15 cellular contexts compared by ENCODE assay signal in genomic region chr3:141070229-141070628, GRCh38. TPM values are rescaled to one million over a fixed set of nuclear protein-coding genes. Genes with fewer than 3 reads are reported as not detected.
DNase-seq lines count a peak whose midpoint lies in the region; ATAC-seq and TF ChIP-seq lines count a peak whose summit lies in the region.
"Had no signal": no experiment of that assay in that cellular context is flagged by ENCODE, and none has a peak within 500 bp of the region (broad histone marks: within the 10 kb centered on the region; RNA-seq: fewer than 3 reads in every experiment).

No MANE protein-coding gene starts in this region.

- no peak overlapping the region for H3K9ac ChIP-seq in IMR-90 (ENCODE audit: low read depth, low read length)
- H3K9ac ChIP-seq in endodermal cell (ENCODE audit: extremely low read depth, low read length, poor library complexity, severe bottlenecking) = no peak overlapping the region
- H3K9ac ChIP-seq: BLaER1 treated with 17β-estradiol and CSF1 and Interleukin-3, amounts not matched to agents 10 nM and 100 nM; GM23248 had no signal

- H4K8ac ChIP-seq in IMR-90 (ENCODE audit: low read depth in 2 of 2, low read length in 2 of 2) = no peak overlapping the region

- H2AK5ac ChIP-seq in IMR-90 (ENCODE audit: low read depth, low read length) = no peak overlapping the region

- no peak for TF ChIP-seq POLR2A in IMR-90 (IDR thresholded peaks at IDR 0.05; ENCODE audit: low read depth, low read length)

- H3K4me3 ChIP-seq in GM23338 (no peak overlapping the region), IMR-90 (ENCODE audit: insufficient read depth, low read depth, low read length) (no peak overlapping the region), endodermal cell (ENCODE audit: low read length) (no peak overlapping the region)
- H3K4me3 ChIP-seq: BLaER1 treated with 17β-estradiol and CSF1 and Interleukin-3, amounts not matched to agents 10 nM and 100 nM; GM23248 had no signal

- peaks cover 35% of the 10 kb centered on the region for H3K27me3 Mint-ChIP-seq in GM23338 (ENCODE audit: insufficient read depth, low read depth, poor library complexity)
- peaks cover 43% of the 10 kb centered on the region for H3K27me3 Mint-ChIP-seq in endodermal cell (ENCODE audit: insufficient read depth)
- no peaks in the 10 kb centered on the region for H3K27me3 Mint-ChIP-seq in naive thymus-derived CD8-positive, alpha-beta T cell
- no peaks in the 10 kb centered on the region for H3K27me3 Mint-ChIP-seq in type B pancreatic cell
- H3K27me3 Mint-ChIP-seq: CD4-positive, CD25-positive, alpha-beta regulatory T cell had no signal

- POLR2A ChIA-PET in IMR-90 (lab: Charles Lee; ENCODE audit: unreplicated experiment) = no interaction called here
- POLR2A ChIA-PET in naive thymus-derived CD8-positive, alpha-beta T cell (lab: Charles Lee) = no interaction called here

- TF ChIP-seq RAD21 in IMR-90 (IDR thresholded peaks at IDR 0.05; ENCODE audit: low read length) = no peak

- H3K27ac Mint-ChIP-seq in GM23338 (no peak overlapping the region), endodermal cell (no peak overlapping the region), type B pancreatic cell (no peak overlapping the region)
- H3K27ac Mint-ChIP-seq in naive thymus-derived CD8-positive, alpha-beta T cell = no peak overlapping the region
- H3K27ac Mint-ChIP-seq: CD4-positive, CD25-positive, alpha-beta regulatory T cell; H9 had no signal

- H3K9me3 ChIP-seq in IMR-90 (ENCODE audit: control insufficient read depth, insufficient read depth, low read length) = no peaks in the 10 kb centered on the region
- H3K9me3 ChIP-seq in endodermal cell (ENCODE audit: control insufficient read depth, low read length) = no peaks in the 10 kb centered on the region

- no peaks in the 10 kb centered on the region; the same call in 1 of the 2 replicates for H4K20me1 ChIP-seq in GM23338 (replicated peaks; ENCODE audit: insufficient read depth)
- no peaks in the 10 kb centered on the region for H4K20me1 ChIP-seq in IMR-90 (ENCODE audit: insufficient read depth, low read length)
- H4K20me1 ChIP-seq: BLaER1 treated with 17β-estradiol and CSF1 and Interleukin-3, amounts not matched to agents 10 nM and 100 nM had no signal

- no peak overlapping the region for H2BK20ac ChIP-seq in IMR-90 (ENCODE audit: low read depth, low read length)

- in situ Hi-C loops in IMR-90 (cut with MboI; ENCODE audit: low sequenced_read_pairs) = no loop called here

- intact Hi-C loops in IMR-90 (cut with micrococcal nuclease) = no loop called here
- intact Hi-C loops in posterior vena cava (cut with DNase I) = no loop called here

- H3K14ac ChIP-seq in IMR-90 (replicated peaks; ENCODE audit: low read depth, low read length) = no peak overlapping the region

- H4K5ac ChIP-seq in IMR-90 (ENCODE audit: low read depth, low read length) = no peak overlapping the region

- no peak overlapping the region for H3K56ac ChIP-seq in IMR-90 (ENCODE audit: extremely low read depth, insufficient read depth, low read length)

- H3K79me1 ChIP-seq in IMR-90 (ENCODE audit: low read depth in 1 of 2, low read length in 2 of 2) = no peaks in the 10 kb centered on the region

- no peak overlapping the region for H4K91ac ChIP-seq in IMR-90 (ENCODE audit: insufficient read depth, low read depth, low read length)

- no peak overlapping the region for H2AK9ac ChIP-seq in IMR-90 (replicated peaks; ENCODE audit: low read depth, low read length, poor library complexity)

- BruUV-seq in IMR-90 (replicated peaks; lab: Mats Ljungman, UMichigan) = no TSS peak

- no peaks in the 10 kb centered on the region; the same call in 2 of the 3 replicates for H3K9me3 Mint-ChIP-seq in GM23338
- H3K9me3 Mint-ChIP-seq in endodermal cell = no peaks in the 10 kb centered on the region
- no peaks in the 10 kb centered on the region for H3K9me3 Mint-ChIP-seq in naive thymus-derived CD8-positive, alpha-beta T cell
- no peaks in the 10 kb centered on the region for H3K9me3 Mint-ChIP-seq in type B pancreatic cell
- H3K9me3 Mint-ChIP-seq: CD4-positive, CD25-positive, alpha-beta regulatory T cell; H9 had no signal

- no peak overlapping the region for H2BK120ac ChIP-seq in IMR-90 (ENCODE audit: low read depth, low read length)

- DNase-seq in GM23338 (ENCODE audit: low spot score) (no peak), IMR-90 (no peak), endodermal cell (no peak), posterior vena cava (ENCODE audit: low spot score) (peak; percentile 25), type B pancreatic cell (ENCODE audit: extremely low spot score, unreplicated experiment) (no peak)
- DNase-seq in naive thymus-derived CD8-positive, alpha-beta T cell = no peak
- DNase-seq: ACHN; CD4-positive, CD25-positive, alpha-beta regulatory T cell; DMS 273 treated with DMSO at 0.1 percent for 48 hours; GM23248; KG1 had no signal

- H3K27me3 ChIP-seq in GM23338 (ENCODE audit: insufficient read depth) = no peaks in the 10 kb centered on the region
- H3K27me3 ChIP-seq in IMR-90 (ENCODE audit: control insufficient read depth, insufficient read depth, low read length) = peaks cover 4% of the 10 kb centered on the region; the same call in 1 of the 2 replicates
- peaks cover 15% of the 10 kb centered on the region for H3K27me3 ChIP-seq in endodermal cell (ENCODE audit: control insufficient read depth, insufficient read depth, low read length, poor library complexity, severe bottlenecking)
- H3K27me3 ChIP-seq: BLaER1 treated with 17β-estradiol and CSF1 and Interleukin-3, amounts not matched to agents 10 nM and 100 nM had no signal

- H3K4ac ChIP-seq in IMR-90 (ENCODE audit: low read depth, low read length) = no peak overlapping the region

- no peaks in the 10 kb centered on the region for H3K9me1 ChIP-seq in IMR-90 (ENCODE audit: insufficient read depth, low read length)

- H3K4me1 ChIP-seq in GM23338 (ENCODE audit: insufficient read depth) (peaks cover 56% of the 10 kb centered on the region), IMR-90 (ENCODE audit: control insufficient read depth, insufficient read depth, low read length) (no peaks in the 10 kb centered on the region), endodermal cell (ENCODE audit: control insufficient read depth, insufficient read depth, low read length) (peaks cover 8% of the 10 kb centered on the region)
- H3K4me1 ChIP-seq: BLaER1 treated with 17β-estradiol and CSF1 and Interleukin-3, amounts not matched to agents 10 nM and 100 nM had no signal

- no peak for ATAC-seq in GM23338
- ATAC-seq in IMR-90 (ENCODE audit: low read depth) = no peak
- ATAC-seq in GM21390 (IDR thresholded peaks at IDR 0.05; ENCODE audit: unreplicated experiment) = no peak
- ATAC-seq in naive thymus-derived CD8-positive, alpha-beta T cell = no peak

- dilution Hi-C loops in IMR-90 (cut with HindIII; ENCODE audit: low sequenced_read_pairs, unreplicated experiment) = no loop called here

- no peaks in the 10 kb centered on the region for H3K9me2 ChIP-seq in GM23338 (ENCODE audit: insufficient read depth)

- H3K4me3 Mint-ChIP-seq in GM23338 (no peak overlapping the region), endodermal cell (no peak overlapping the region), type B pancreatic cell (no peak overlapping the region)
- H3K4me3 Mint-ChIP-seq in naive thymus-derived CD8-positive, alpha-beta T cell = no peak overlapping the region
- H3K4me3 Mint-ChIP-seq: CD4-positive, CD25-positive, alpha-beta regulatory T cell had no signal

- no peak overlapping the region for H2BK15ac ChIP-seq in IMR-90 (ENCODE audit: low read depth, low read length)

- TF ChIP-seq CTCF in GM23338 (conservative IDR thresholded peaks at IDR 0.05; ENCODE audit: low read depth in 2 of 2) (no peak), IMR-90 (conservative IDR thresholded peaks at IDR 0.05; ENCODE audit: low read depth, low read length) (no peak), endodermal cell (conservative IDR thresholded peaks at IDR 0.05) (no peak), type B pancreatic cell (conservative IDR thresholded peaks at IDR 0.05) (no peak)

- H3K79me2 ChIP-seq in GM23338 (replicated peaks; ENCODE audit: insufficient read depth) = no peaks in the 10 kb centered on the region; the same call in 1 of the 2 replicates

- H3K27ac ChIP-seq in GM23338 (ENCODE audit: low read depth) (no peak overlapping the region), IMR-90 (ENCODE audit: insufficient read depth, low read length) (no peak overlapping the region), endodermal cell (ENCODE audit: low read depth, low read length) (peak overlapping the region; percentile 80)
- H3K27ac ChIP-seq: BLaER1 treated with 17β-estradiol and CSF1 and Interleukin-3, amounts not matched to agents 10 nM and 100 nM; GM23248 had no signal

- H3K18ac ChIP-seq in IMR-90 (ENCODE audit: low read depth, low read length) = no peak overlapping the region

- H3K4me2 ChIP-seq in GM23338 (peak overlapping the region; percentile 41; the same call in 1 of the 2 replicates), IMR-90 (ENCODE audit: low read depth, low read length) (no peak overlapping the region)
- H3K4me2 ChIP-seq: BLaER1 treated with 17β-estradiol and CSF1 and Interleukin-3, amounts not matched to agents 10 nM and 100 nM had no signal

- no CpG with 5 or more reads among the region's 1 CpG for WGBS in IMR-90 (ENCODE audit: extremely low coverage in 2 of 2, insufficient read length in 1 of 2), 2 experiments
- WGBS in endodermal cell (ENCODE audit: insufficient coverage in 1 of 2, insufficient read length in 1 of 2), 2 experiments = 75% methylated on average over 1 of the region's 1 CpG; no CpG with 5 or more reads in 1 of the 2 experiments

- H2AFZ ChIP-seq in GM23338 (no peak overlapping the region), IMR-90 (replicated peaks; ENCODE audit: low read length, poor library complexity) (no peak overlapping the region)
- H2AFZ ChIP-seq: GM23248 had no signal

- peaks cover 9% of the 10 kb centered on the region for H3F3A ChIP-seq in GM23338 (replicated peaks; ENCODE audit: low read depth)

- CTCF ChIA-PET in IMR-90 (lab: Yijun Ruan, JAX) = no interaction called here

- H3K4me1 Mint-ChIP-seq in GM23338 (peaks cover 66% of the 10 kb centered on the region), endodermal cell (peaks cover 43% of the 10 kb centered on the region), type B pancreatic cell (ENCODE audit: unreplicated experiment) (peaks cover 57% of the 10 kb centered on the region)
- peaks cover 0 to 3% (median 0%) of the 10 kb centered on the region in 4 donors for H3K4me1 Mint-ChIP-seq in naive thymus-derived CD8-positive, alpha-beta T cell
- H3K4me1 Mint-ChIP-seq: CD4-positive, CD25-positive, alpha-beta regulatory T cell had no signal

- H3K23ac ChIP-seq in IMR-90 (ENCODE audit: low read depth, low read length) = no peak overlapping the region

- H3K36me3 ChIP-seq in GM23338 (ENCODE audit: insufficient read depth) (no peaks in the 10 kb centered on the region), IMR-90 (ENCODE audit: control insufficient read depth, insufficient read depth, low read length) (no peaks in the 10 kb centered on the region), endodermal cell (ENCODE audit: control insufficient read depth, insufficient read depth, low read length) (no peaks in the 10 kb centered on the region)
- H3K36me3 ChIP-seq: BLaER1 treated with 17β-estradiol and CSF1 and Interleukin-3, amounts not matched to agents 10 nM and 100 nM had no signal

- H3K36me3 Mint-ChIP-seq in GM23338 (ENCODE audit: low read depth) (peaks cover 11% of the 10 kb centered on the region), endodermal cell (ENCODE audit: low read depth) (peaks cover 4% of the 10 kb centered on the region), type B pancreatic cell (peaks cover 5% of the 10 kb centered on the region)
- H3K36me3 Mint-ChIP-seq in naive thymus-derived CD8-positive, alpha-beta T cell = no peaks in the 10 kb centered on the region
- H3K36me3 Mint-ChIP-seq: CD4-positive, CD25-positive, alpha-beta regulatory T cell had no signal

- H2BK5ac ChIP-seq in IMR-90 (ENCODE audit: low read depth, low read length, poor library complexity, severe bottlenecking) = no peak overlapping the region

RNA-seq across cellular contexts. Expression of gene SPSB4, which starts 19.1 kb away (rescaled TPM):
- total RNA-seq in GM23338 (2014; rRNA removed; shearing (Covaris generic)) = 20.1 and 25.9 TPM in 2 replicates
- 6.6 and 6.7 TPM in 2 replicates for polyA plus RNA-seq in GM23338 (2016; fragmentation: Nextera tagmentation; extraction: Ambion mirVana)
- not detected in 2 replicates for total RNA-seq in IMR-90 (2012; rRNA removed)
- polyA plus RNA-seq in IMR-90 (2012; rRNA removed) = not detected in 2 replicates
- not detected in 2 replicates for polyA plus RNA-seq in IMR-90 (2012; cell fraction: cytosol; rRNA removed)
- polyA plus RNA-seq in IMR-90 (2012; cell fraction: nucleus; rRNA removed; ENCODE audit: low replicate concordance) = not detected in 2 replicates
- 1 to 10 TPM; 7.5 to 8.2 TPM for total RNA-seq in endodermal cell
- 28.1 TPM for polyA plus RNA-seq in endodermal cell (2013, experiment 1 of 2)
- polyA plus RNA-seq in endodermal cell (2013, experiment 2 of 2) = 26.5 TPM
- 1 to 10 TPM in 1 of 2 donors, under 1 TPM in 1; 0.76 to 3.1 TPM for total RNA-seq in posterior vena cava
- not detected for total RNA-seq in naive thymus-derived CD8-positive, alpha-beta T cell
- not detected for polyA plus RNA-seq in naive thymus-derived CD8-positive, alpha-beta T cell
- total RNA-seq in type B pancreatic cell (ENCODE audit: low replicate concordance) = 4.7 and 23.8 TPM in 2 replicates
- total RNA-seq: CD4-positive, CD25-positive, alpha-beta regulatory T cell; GM23248; HT-29 had no signal
- polyA plus RNA-seq: CD4-positive, CD25-positive, alpha-beta regulatory T cell; GM23248 had no signal
